In genomic region chr12:54416908-54417603, GRCh38 we compare ENCODE assay signal across 8 cellular contexts. TPM values are rescaled to one million over a fixed set of nuclear protein-coding genes. Genes with fewer than 3 reads are reported as not detected.
A peak's percentile ranks its signal among the peaks of the same experiment; 100 is the strongest.
DNase-seq lines count a peak whose midpoint lies in the region; ATAC-seq and TF ChIP-seq lines count a peak whose summit lies in the region.

No MANE protein-coding gene starts in this region.

- H3K36me3 Mint-ChIP-seq in IgD-negative memory B cell (no peaks in the 10 kb centered on the region), naive B cell (no peaks in the 10 kb centered on the region)

- H3K9me3 Mint-ChIP-seq in IgD-negative memory B cell = no peaks in the 10 kb centered on the region
- H3K9me3 Mint-ChIP-seq in naive B cell = no peaks in the 10 kb centered on the region

- H3K36me3 ChIP-seq in A673 (ENCODE audit: insufficient read depth, low read length, poor library complexity, severe bottlenecking) (no peaks in the 10 kb centered on the region), breast epithelium (no peaks in the 10 kb centered on the region)

- H3K4me1 ChIP-seq in A673 (ENCODE audit: insufficient read depth, low read length, poor library complexity, severe bottlenecking) = peaks cover 67% of the 10 kb centered on the region
- peaks cover 0 to 5% of the 10 kb centered on the region in 2 donors for H3K4me1 ChIP-seq in breast epithelium

- H3K4me1 Mint-ChIP-seq in IgD-negative memory B cell = peaks cover 30 to 45% (median 39%) of the 10 kb centered on the region in 3 donors
- H3K4me1 Mint-ChIP-seq in naive B cell = peaks cover 56 to 88% (median 84%) of the 10 kb centered on the region in 3 donors

- no peak for DNase-seq in A673 (ENCODE audit: low spot score)
- no peak for DNase-seq in breast epithelium (ENCODE audit: low spot score in 2 of 2)
- DNase-seq in naive B cell = no peak
- no peak for DNase-seq in KG1 (lab: John Stamatoyannopoulos, UW)
- DNase-seq in NCI-H1694 (lab: John Stamatoyannopoulos, UW) = no peak
- no peak for DNase-seq in NOMO-1 treated with dmso at 0.1 percent for 144 hours (lab: John Stamatoyannopoulos, UW; ENCODE audit: unreplicated experiment)

- peak overlapping the region; percentile 90 for H3K27ac ChIP-seq in A673 (ENCODE audit: low read depth, low read length, poor library complexity, severe bottlenecking)
- peak overlapping the region; percentile 89 to 90 for H3K27ac ChIP-seq in breast epithelium

- no peak for TF ChIP-seq POLR2A in breast epithelium (IDR thresholded peaks at IDR 0.05)

- ATAC-seq in naive B cell (ENCODE audit: low read depth in 2 of 2) = no peak
- ATAC-seq in HG03571 (IDR thresholded peaks at IDR 0.05; ENCODE audit: unreplicated experiment) = no peak

- H3K27ac Mint-ChIP-seq in IgD-negative memory B cell (peak overlapping the region in 2 of 3 donors; percentile 17 to 72), naive B cell (peak overlapping the region in 5 of 6 donors; percentile 52 to 87 (median 78))

- TF ChIP-seq CTCF in A673 (conservative IDR thresholded peaks at IDR 0.05; ENCODE audit: low read depth, low read length) (no peak), breast epithelium (IDR thresholded peaks at IDR 0.05) (no peak)

- POLR2A ChIA-PET in A673 (lab: Charles Lee; ENCODE audit: low non-redundant PET) = interaction anchor here (0.5 to 0.6 kb wide), 2 partner anchors 64 to 150 kb away, joined by 4 to 13 read pairs; no protein-coding TSS in a partner anchor

- H3K27me3 ChIP-seq in A673 (replicated peaks; ENCODE audit: insufficient read depth, low read depth, low read length, poor library complexity) = no peaks in the 10 kb centered on the region
- H3K27me3 ChIP-seq in breast epithelium = no peaks in the 10 kb centered on the region

- H3K9me3 ChIP-seq in A673 (ENCODE audit: low read depth, low read length, poor library complexity, severe bottlenecking) = no peaks in the 10 kb centered on the region
- no peaks in the 10 kb centered on the region for H3K9me3 ChIP-seq in breast epithelium

- CTCF ChIA-PET in A673 (lab: Charles Lee) = interaction anchor here (0.6 to 2.4 kb wide), 4 partner anchors 17 to 46 kb away, joined by 5 to 10 read pairs (median 8); no protein-coding TSS in a partner anchor

- no TSS peak for BruUV-seq in A673 (replicated peaks; lab: Mats Ljungman, UMichigan)

- intact Hi-C loops in A673 (cut with micrococcal nuclease; ENCODE audit: unreplicated experiment) (no loop called here), breast epithelium (cut with DNase I; ENCODE audit: low total_unique reads) (no loop called here)

- H3K4me3 Mint-ChIP-seq in IgD-negative memory B cell = peak overlapping the region; percentile 41 to 75 (median 71)
- H3K4me3 Mint-ChIP-seq in naive B cell = peak overlapping the region; percentile 50 to 96 (median 88)

- H3K27me3 Mint-ChIP-seq in IgD-negative memory B cell (peaks cover 25% of the 10 kb centered on the region), naive B cell (peaks cover 0 to 15% (median 8%) of the 10 kb centered on the region in 3 donors)

- peak overlapping the region; percentile 94 for H3K4me3 ChIP-seq in A673 (ENCODE audit: low read depth, low read length, poor library complexity, severe bottlenecking)
- peak overlapping the region; percentile 80 to 99 (median 87) for H3K4me3 ChIP-seq in breast epithelium

RNA-seq across cellular contexts. Expression of gene ITGA5, which starts 2.0 kb away (rescaled TPM):
- 96.8 and 108 TPM in 2 replicates for total RNA-seq in A673 (2021)
- 1.6 TPM for polyA plus RNA-seq in IgD-negative memory B cell
- total RNA-seq in breast epithelium = 100 to 1,000 TPM in 1 of 3 donors, 10 to 100 TPM in 2; 30.4 to 135 (median 81.9) TPM
- 1 to 10 TPM in 5 of 6 donors, not detected in 1; 1.7 to 4.6 (median 2.3) TPM for polyA plus RNA-seq in naive B cell (ENCODE audit: low read depth in 6 of 6)

RNA-seq across cellular contexts. Expression of gene ZNF385A, which starts 32.5 kb away (rescaled TPM):
- total RNA-seq in A673 (2021) = 17.5 and 26.8 TPM in 2 replicates
- polyA plus RNA-seq in IgD-negative memory B cell = 4.2 TPM
- 10 to 100 TPM in 2 of 3 donors, 1 to 10 TPM in 1; 8.9 to 18.4 (median 10.5) TPM for total RNA-seq in breast epithelium
- 10 to 100 TPM in 3 of 6 donors, 1 to 10 TPM in 3; 6.1 to 18.2 (median 10.5) TPM for polyA plus RNA-seq in naive B cell (ENCODE audit: low read depth in 6 of 6)

RNA-seq across cellular contexts. Expression of gene GPR84, which starts 52.8 kb away (rescaled TPM):
- total RNA-seq in A673 (2021) = not detected in 2 replicates
- polyA plus RNA-seq in IgD-negative memory B cell = not detected
- under 1 TPM in 1 of 3 donors, not detected in 2; 0.44 TPM for total RNA-seq in breast epithelium
- polyA plus RNA-seq in naive B cell (ENCODE audit: low read depth in 6 of 6) = not detected

RNA-seq across cellular contexts. Expression of gene GTSF1, which starts 56.3 kb away (rescaled TPM):
- not detected in 2 replicates for total RNA-seq in A673 (2021)
- 17.5 TPM for polyA plus RNA-seq in IgD-negative memory B cell
- total RNA-seq in breast epithelium = 1 to 10 TPM in 1 of 3 donors, under 1 TPM in 1, not detected in 1; 0.96 to 1.3 TPM
- polyA plus RNA-seq in naive B cell (ENCODE audit: low read depth in 6 of 6) = 10 to 100 TPM in 2 of 6 donors, 1 to 10 TPM in 4; 7.9 to 36.6 (median 9.5) TPM
